Comparison of ENCODE assay signal across 23 cellular contexts in the genomic region with DNA sequence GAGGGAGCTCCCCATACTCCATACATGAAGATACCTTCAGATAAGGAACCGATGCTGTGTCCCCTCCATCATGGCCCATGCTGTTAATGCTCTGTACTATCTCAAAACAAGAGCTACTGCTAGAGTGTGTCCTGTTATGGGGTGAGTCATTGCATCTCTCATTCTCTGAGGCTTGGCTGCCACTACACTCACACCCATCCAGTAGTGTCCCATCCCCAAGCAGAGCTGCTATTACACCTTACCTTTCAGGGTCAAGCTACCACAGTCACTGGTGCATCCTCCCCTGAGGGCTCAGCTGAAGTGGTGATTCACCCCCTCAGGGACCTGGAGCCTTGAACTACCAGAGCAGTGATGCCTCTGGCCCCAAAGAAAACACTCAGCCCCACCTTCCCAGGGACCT.
DNase-seq lines count a peak whose midpoint lies in the region; ATAC-seq and TF ChIP-seq lines count a peak whose summit lies in the region.
"Had no signal": no experiment of that assay in that cellular context is flagged by ENCODE, and none has a peak within 500 bp of the region (broad histone marks: within the 10 kb centered on the region; RNA-seq: fewer than 3 reads in every experiment).

No MANE protein-coding gene starts in this region.

- H3K36me3 ChIP-seq in PC-3 (ENCODE audit: low read depth, low read length): no peaks in the 10 kb centered on the region

- no peak overlapping the region for H3K4me2 ChIP-seq in PC-3 (ENCODE audit: low read length)
- H3K4me2 ChIP-seq: A549 had no signal

- H4K20me1 ChIP-seq in PC-3 (ENCODE audit: low read length): no peaks in the 10 kb centered on the region

- H3K36me3 Mint-ChIP-seq in natural killer cell treated with Interleukin-12 subunit alpha and Interleukin-12 subunit beta and Interleukin-15 and Interleukin-18, amount 100 ng/mL, for 72 hours: peaks cover 12% of the 10 kb centered on the region
- H3K36me3 Mint-ChIP-seq in natural killer cell: peaks cover 12% of the 10 kb centered on the region
- H3K36me3 Mint-ChIP-seq: CD14-positive monocyte had no signal

- no peaks in the 10 kb centered on the region for H3K27me3 ChIP-seq in PC-3 (ENCODE audit: low read length)

- H3K9ac ChIP-seq in PC-3 (ENCODE audit: low read length): no peak overlapping the region

- intact Hi-C loops in natural killer cell (cut with micrococcal nuclease): no loop called here
- intact Hi-C loops in PC-3 (cut with micrococcal nuclease): no loop called here

- no peak overlapping the region for H3K4me3 Mint-ChIP-seq in natural killer cell treated with Interleukin-12 subunit alpha and Interleukin-12 subunit beta and Interleukin-15 and Interleukin-18, amount 100 ng/mL, for 72 hours
- H3K4me3 Mint-ChIP-seq in natural killer cell: no peak overlapping the region
- H3K4me3 Mint-ChIP-seq: B cell, CD14-positive monocyte had no signal

- H3K79me2 ChIP-seq in PC-3 (ENCODE audit: low read length): no peaks in the 10 kb centered on the region

- H3K9me3 ChIP-seq in PC-3 (ENCODE audit: low read length): no peaks in the 10 kb centered on the region

- TF ChIP-seq CTCF in natural killer cell (IDR thresholded peaks at IDR 0.05) (no peak), PC-3 (conservative IDR thresholded peaks at IDR 0.05; ENCODE audit: low read depth, low read length) (no peak)

- no peak overlapping the region for H3K4me3 ChIP-seq in PC-3 (ENCODE audit: low read length)
- H3K4me3 ChIP-seq: A549, GM12878 had no signal

- ATAC-seq in natural killer cell treated with Interleukin-12 subunit alpha and Interleukin-12 subunit beta and Interleukin-15 and Interleukin-18, amount 100 ng/mL, for 72 hours: peak; percentile 33 to 36
- no peak for ATAC-seq in natural killer cell
- ATAC-seq in PC-3: peak; percentile 35; the same call in 1 of the 2 replicates
- no peak for ATAC-seq in GM21737 (IDR thresholded peaks at IDR 0.05; ENCODE audit: unreplicated experiment)
- ATAC-seq: GM12878, HCT116 had no signal

- H3K9me3 Mint-ChIP-seq in natural killer cell treated with Interleukin-12 subunit alpha and Interleukin-12 subunit beta and Interleukin-15 and Interleukin-18, amount 100 ng/mL, for 72 hours: peaks cover 7% of the 10 kb centered on the region
- H3K9me3 Mint-ChIP-seq in natural killer cell: peaks cover 9% of the 10 kb centered on the region in 2 donors

- no peak for DNase-seq in natural killer cell treated with Interleukin-12 subunit alpha and Interleukin-12 subunit beta and Interleukin-15 and Interleukin-18, amount 100 ng/mL, for 72 hours (ENCODE audit: low spot score)
- DNase-seq in natural killer cell (no peak), PC-3 (peak; percentile 20), islet precursor cell (peak; percentile 53), CD1c-positive myeloid dendritic cell (ENCODE audit: extremely low spot score) (no peak), NCI-H2029 (lab: John Stamatoyannopoulos, UW) (no peak)
- DNase-seq: DMS79 treated with DMSO at 0.1 percent for 48 hours, KG1, MV-4-11, NCI-H1105 treated with DMSO at 0.1 percent for 48 hours, NCI-H2081, NCI-H2171, NCI-H345, NCI-H524, NCI-H82, Right ventricle myocardium superior had no signal

- no peaks in the 10 kb centered on the region for H3K4me1 Mint-ChIP-seq in natural killer cell treated with Interleukin-12 subunit alpha and Interleukin-12 subunit beta and Interleukin-15 and Interleukin-18, amount 100 ng/mL, for 72 hours (ENCODE audit: low read depth in 2 of 2)
- H3K4me1 Mint-ChIP-seq in natural killer cell: no peaks in the 10 kb centered on the region
- H3K4me1 Mint-ChIP-seq: B cell, CD14-positive monocyte had no signal

- no peak overlapping the region for H2AFZ ChIP-seq in PC-3 (ENCODE audit: low read length)

- CTCF ChIA-PET in PC-3 (lab: Charles Lee): no interaction called here

- POLR2A ChIA-PET in PC-3 (lab: Charles Lee; ENCODE audit: unreplicated experiment): no interaction called here

- no peaks in the 10 kb centered on the region for H3F3A ChIP-seq in PC-3 (ENCODE audit: low read length, unreplicated experiment)

- H3K27ac ChIP-seq in PC-3 (ENCODE audit: low read length): no peak overlapping the region
- H3K27ac ChIP-seq: A549, HL-60 had no signal

- no peak overlapping the region for H3K27ac Mint-ChIP-seq in natural killer cell treated with Interleukin-12 subunit alpha and Interleukin-12 subunit beta and Interleukin-15 and Interleukin-18, amount 100 ng/mL, for 72 hours
- no peak overlapping the region for H3K27ac Mint-ChIP-seq in natural killer cell
- H3K27ac Mint-ChIP-seq: B cell, CD14-positive monocyte had no signal

- H3K27me3 Mint-ChIP-seq in natural killer cell treated with Interleukin-12 subunit alpha and Interleukin-12 subunit beta and Interleukin-15 and Interleukin-18, amount 100 ng/mL, for 72 hours: no peaks in the 10 kb centered on the region
- no peaks in the 10 kb centered on the region for H3K27me3 Mint-ChIP-seq in natural killer cell (ENCODE audit: low read depth in 2 of 2)
- H3K27me3 Mint-ChIP-seq: B cell had no signal

- no TSS peak for BruUV-seq in PC-3 (replicated peaks; lab: Mats Ljungman, UMichigan)

- H3K9me2 ChIP-seq in PC-3 (replicated peaks; ENCODE audit: low read length): no peaks in the 10 kb centered on the region

- H3K4me1 ChIP-seq in PC-3 (ENCODE audit: insufficient read depth, low read length): no peaks in the 10 kb centered on the region
- H3K4me1 ChIP-seq: A549 had no signal

Comparison
In these comparisons a context has a peak if more than half of its experiments do, and no peak if none do; other contexts are left out.
1. ATAC-seq: peak in natural killer cell treated with Interleukin-12 subunit alpha and Interleukin-12 subunit beta and Interleukin-15 and Interleukin-18, amount 100 ng/mL, for 72 hours (2 of 2) and PC-3 (single experiment); none in natural killer cell (0 of 3) and GM21737 (single experiment).
2. DNase-seq: peak in PC-3 (single experiment) and islet precursor cell (single experiment); none in natural killer cell treated with Interleukin-12 subunit alpha and Interleukin-12 subunit beta and Interleukin-15 and Interleukin-18, amount 100 ng/mL, for 72 hours (single experiment), natural killer cell (single experiment), CD1c-positive myeloid dendritic cell (single experiment) and NCI-H2029 (single experiment).